8 cellular contexts compared by ENCODE assay signal in the genomic region with DNA sequence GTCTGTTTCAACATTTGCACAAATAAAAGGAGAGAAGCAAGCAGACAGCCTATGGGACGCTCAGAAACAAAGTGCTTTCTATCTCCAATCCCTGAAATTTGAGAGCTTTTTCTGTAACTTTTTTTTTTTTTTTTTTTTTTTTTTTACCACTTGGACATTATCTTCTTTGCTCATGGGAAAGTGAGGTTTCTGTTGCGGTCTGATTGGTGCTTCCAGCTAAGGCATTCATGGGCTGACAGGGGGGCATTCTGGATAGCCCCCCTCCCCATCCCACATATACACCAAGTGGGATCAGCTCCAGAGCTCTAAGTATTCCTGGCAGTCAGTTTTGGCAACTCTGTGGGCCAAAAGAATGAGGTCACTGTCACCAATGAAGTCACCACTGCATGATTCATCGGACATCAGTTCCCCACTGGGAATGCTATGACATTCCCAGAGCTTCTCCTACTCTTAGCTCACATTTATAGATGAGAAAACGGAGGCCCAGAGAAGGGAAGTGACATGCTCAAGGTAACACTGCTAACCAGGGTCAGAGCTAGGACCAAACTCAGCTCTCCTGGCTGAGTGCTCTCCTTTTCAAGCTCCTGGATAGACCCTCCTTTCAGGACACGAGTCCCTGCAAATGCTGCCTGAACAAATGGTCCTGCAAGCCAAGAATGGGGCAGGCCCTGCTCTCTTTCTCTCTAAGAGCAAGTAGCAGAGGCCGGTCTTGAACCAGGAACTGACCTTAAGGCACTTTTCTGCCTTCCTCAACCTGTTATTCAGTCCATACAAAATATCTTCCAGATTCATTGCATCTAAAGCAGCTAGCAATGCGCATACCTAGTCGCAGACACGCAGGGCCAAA. TPM values are rescaled to one million over a fixed set of nuclear protein-coding genes. Genes with fewer than 3 reads are reported as not detected.
A peak's percentile ranks its signal among the peaks of the same experiment; 100 is the strongest.
DNase-seq lines count a peak whose midpoint lies in the region; ATAC-seq and TF ChIP-seq lines count a peak whose summit lies in the region.

No MANE protein-coding gene starts in this region.

- no peak for TF ChIP-seq CTCF in Panc1 (IDR thresholded peaks at IDR 0.05)
- TF ChIP-seq CTCF in epithelial cell of esophagus (IDR thresholded peaks at IDR 0.05; ENCODE audit: insufficient read depth, low read depth, low read length, missing control alignments): no peak
- no peak for TF ChIP-seq CTCF in BE2C (IDR thresholded peaks at IDR 0.05; ENCODE audit: low read depth, low read length)

- intact Hi-C loops in Panc1 (cut with micrococcal nuclease; ENCODE audit: unreplicated experiment): no loop called here

- in situ Hi-C loops in Panc1 (cut with HindIII; ENCODE audit: low pct_unique_long_range_greater_than_20kb, low sequenced_read_pairs): no loop called here

- no peaks in the 10 kb centered on the region for H3K27me3 ChIP-seq in Panc1 (ENCODE audit: control insufficient read depth, insufficient read depth, low read length)
- no peaks in the 10 kb centered on the region for H3K27me3 ChIP-seq in neuron (ENCODE audit: insufficient read depth, low read length)
- no peaks in the 10 kb centered on the region for H3K27me3 ChIP-seq in BE2C

- POLR2A ChIA-PET in Panc1 (lab: Charles Lee): interaction anchor here (0.6 kb wide), 3 partner anchors 25 to 59 kb away, joined by 4 to 8 read pairs (median 5); no protein-coding TSS in a partner anchor

- no peak for ATAC-seq in Panc1
- ATAC-seq in GM18867 (IDR thresholded peaks at IDR 0.05; ENCODE audit: unreplicated experiment): no peak

- H2AFZ ChIP-seq in neuron (ENCODE audit: low read depth, low read length): no peak overlapping the region

- peaks cover 12% of the 10 kb centered on the region for H3K4me1 ChIP-seq in Panc1 (ENCODE audit: control insufficient read depth, insufficient read depth, low read length)
- H3K4me1 ChIP-seq in neuron (ENCODE audit: insufficient read depth, low read length): peaks cover 10% of the 10 kb centered on the region
- peaks cover 5% of the 10 kb centered on the region for H3K4me1 ChIP-seq in BE2C

- H3K4me3 ChIP-seq in Panc1 (ENCODE audit: low read depth in 2 of 2, low read length in 2 of 2) (peak overlapping the region in 1 of 2 experiments; percentile 75; a peak in 2 of 4 replicates), epithelial cell of esophagus (ENCODE audit: low read length) (no peak overlapping the region), neuron (ENCODE audit: low read length) (peak overlapping the region; percentile 59), BE2C (ENCODE audit: low read depth, low read length) (no peak overlapping the region)

- H3K27ac ChIP-seq in Panc1 (ENCODE audit: low read length): peak overlapping the region; percentile 79; the same call in 1 of the 2 replicates

- CTCF ChIA-PET in Panc1 (lab: Charles Lee): interaction anchor here (0.6 to 0.7 kb wide), 3 partner anchors 26 to 81 kb away, joined by 3 to 9 read pairs (median 3); no protein-coding TSS in a partner anchor

- H3K9me3 ChIP-seq in Panc1 (ENCODE audit: control insufficient read depth, insufficient read depth, low read depth, low read length): no peaks in the 10 kb centered on the region
- no peaks in the 10 kb centered on the region for H3K9me3 ChIP-seq in neuron (ENCODE audit: low read length)
- H3K9me3 ChIP-seq in BE2C: no peaks in the 10 kb centered on the region

- H3K36me3 ChIP-seq in Panc1 (ENCODE audit: control insufficient read depth, insufficient read depth, low read length): no peaks in the 10 kb centered on the region
- H3K36me3 ChIP-seq in neuron (ENCODE audit: insufficient read depth, low read length): no peaks in the 10 kb centered on the region
- H3K36me3 ChIP-seq in BE2C: no peaks in the 10 kb centered on the region

- DNase-seq in Daoy (ENCODE audit: low read depth) (peak; percentile 70), Panc1 (ENCODE audit: low read depth, low spot score) (peak; percentile 36), epithelial cell of esophagus (ENCODE audit: low read depth) (peak; percentile 45), SKM-1 treated with dmso at 0.1 percent for 144 hours (lab: John Stamatoyannopoulos, UW; ENCODE audit: unreplicated experiment) (no peak), BE2C (no peak), SHP77 treated with DMSO at 0.1 percent for 48 hours (lab: John Stamatoyannopoulos, UW) (no peak)

- BruUV-seq in Panc1 (replicated peaks; lab: Mats Ljungman, UMichigan): no TSS peak

RNA-seq across cellular contexts. Expression of gene RHOQ, which starts 1.6 kb away (rescaled TPM):
- 21.3 and 25.1 TPM in 2 replicates for total RNA-seq in Daoy (2014; rRNA removed; shearing (Covaris generic))
- total RNA-seq in Panc1 (2021; ENCODE audit: unreplicated experiment): 45.6 TPM
- polyA plus RNA-seq in Panc1 (2012; ENCODE audit: insufficient read length): 63.8 TPM
- 54.3 TPM for polyA plus RNA-seq in BE2C (2012; ENCODE audit: insufficient read depth, insufficient read length, low read depth)

RNA-seq across cellular contexts. Expression of gene ATP6V1E2, which starts 1.7 kb away (rescaled TPM):
- total RNA-seq in Daoy (2014; rRNA removed; shearing (Covaris generic)): 4.6 and 8.1 TPM in 2 replicates
- 12.4 TPM for total RNA-seq in Panc1 (2021; ENCODE audit: unreplicated experiment)
- polyA plus RNA-seq in Panc1 (2012; ENCODE audit: insufficient read length): 12.1 TPM
- polyA plus RNA-seq in BE2C (2012; ENCODE audit: insufficient read depth, insufficient read length, low read depth): 7.3 TPM

Comparison
In these comparisons a context has a peak if more than half of its experiments do, and no peak if none do; other contexts are left out.
1. DNase-seq: peak in Daoy (single experiment), Panc1 (single experiment) and epithelial cell of esophagus (single experiment); none in SKM-1 treated with dmso at 0.1 percent for 144 hours (single experiment), BE2C (single experiment) and SHP77 treated with DMSO at 0.1 percent for 48 hours (single experiment).